Comparison of ENCODE assay signal across 12 cellular contexts in the genomic region with DNA sequence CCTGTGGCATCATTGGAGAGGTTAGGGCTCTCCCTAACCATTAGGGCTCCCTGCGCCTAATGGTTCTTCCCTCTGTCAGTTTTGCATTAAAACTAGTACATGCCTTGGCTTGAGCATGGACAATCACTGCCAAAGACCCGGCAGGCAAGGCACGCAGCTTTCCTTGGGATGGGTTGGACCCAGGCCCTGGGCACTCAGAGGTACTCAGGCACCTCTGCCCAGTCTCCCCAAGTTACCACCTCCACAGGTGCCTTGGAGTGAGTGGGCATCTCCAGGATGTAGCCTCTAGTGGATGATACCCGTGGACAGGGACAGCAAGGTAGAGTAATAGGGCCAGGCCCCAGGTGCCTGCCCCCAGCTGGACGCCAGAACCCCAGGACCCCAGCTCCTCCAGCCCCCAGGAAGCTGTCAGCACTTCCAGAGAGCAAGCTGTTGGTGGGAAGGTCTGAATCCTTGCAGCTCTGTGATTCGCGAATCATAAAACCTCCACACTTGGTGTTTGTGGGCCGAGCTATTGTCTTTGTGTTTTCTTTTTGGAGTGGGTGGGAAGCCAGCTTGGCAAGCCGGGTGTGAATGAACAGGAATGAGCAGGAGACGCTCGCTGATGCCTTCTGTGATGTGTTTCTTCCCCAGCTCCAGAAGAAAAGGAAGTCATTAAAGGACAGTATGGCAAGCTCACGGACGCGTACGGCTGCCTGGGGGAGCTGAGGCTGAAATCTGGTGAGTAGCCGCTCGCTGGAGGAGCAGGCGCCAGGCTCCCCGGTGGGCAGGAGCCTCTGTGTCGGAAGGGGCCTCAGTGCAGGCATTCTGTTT. TPM values are rescaled to one million over a fixed set of nuclear protein-coding genes. Genes with fewer than 3 reads are reported as not detected.
A peak's percentile ranks its signal among the peaks of the same experiment; 100 is the strongest.
DNase-seq lines count a peak whose midpoint lies in the region; ATAC-seq and TF ChIP-seq lines count a peak whose summit lies in the region.
"Had no signal": no experiment of that assay in that cellular context is flagged by ENCODE, and none has a peak within 500 bp of the region (broad histone marks: within the 10 kb centered on the region; RNA-seq: fewer than 3 reads in every experiment).

No MANE protein-coding gene starts in this region.

- no peak overlapping the region for H2AFZ ChIP-seq in mammary epithelial cell (ENCODE audit: low read depth, low read length)

- H3K4me3 ChIP-seq in breast epithelium (peak overlapping the region in 2 of 3 donors; percentile 15 to 49), mammary epithelial cell (replicated peaks in 1 of 3; ENCODE audit: insufficient read depth in 1 of 3, low read depth in 2 of 3, low read length in 3 of 3) (no peak overlapping the region)
- H3K4me3 ChIP-seq: smooth muscle cell had no signal

- no peaks in the 10 kb centered on the region for H3K9me3 ChIP-seq in breast epithelium
- H3K9me3 ChIP-seq in mammary epithelial cell (replicated peaks; ENCODE audit: insufficient read depth, low read length) = no peaks in the 10 kb centered on the region

- H3K36me3 Mint-ChIP-seq in mesothelial cell of epicardium = peaks cover 15% of the 10 kb centered on the region
- peaks cover 11% of the 10 kb centered on the region for H3K36me3 Mint-ChIP-seq in type B pancreatic cell

- H3K27me3 Mint-ChIP-seq in mesothelial cell of epicardium (ENCODE audit: low read depth) = no peaks in the 10 kb centered on the region
- no peaks in the 10 kb centered on the region for H3K27me3 Mint-ChIP-seq in type B pancreatic cell
- H3K27me3 Mint-ChIP-seq: effector memory CD8-positive, alpha-beta T cell; natural killer cell treated with Interleukin-12 subunit alpha and Interleukin-12 subunit beta and Interleukin-15 and Interleukin-18, amount 100 ng/mL, for 72 hours had no signal

- H3K27ac ChIP-seq in breast epithelium = peak overlapping the region; percentile 26 to 68
- H3K27ac ChIP-seq in mammary epithelial cell (ENCODE audit: insufficient read depth, low read depth, low read length) = no peak overlapping the region
- H3K27ac ChIP-seq in cingulate gyrus (ENCODE audit: low read depth, low read length) = peak overlapping the region; percentile 42

- H3K36me3 ChIP-seq in breast epithelium (no peaks in the 10 kb centered on the region), mammary epithelial cell (ENCODE audit: insufficient read depth, low read length) (peaks cover 3% of the 10 kb centered on the region)

- H3K9me3 Mint-ChIP-seq in mesothelial cell of epicardium (peaks cover 6% of the 10 kb centered on the region), type B pancreatic cell (no peaks in the 10 kb centered on the region)
- H3K9me3 Mint-ChIP-seq: effector memory CD8-positive, alpha-beta T cell had no signal

- H3K27me3 ChIP-seq in breast epithelium (no peaks in the 10 kb centered on the region), mammary epithelial cell (ENCODE audit: insufficient read depth, low read length) (no peaks in the 10 kb centered on the region)

- TF ChIP-seq CTCF in breast epithelium (IDR thresholded peaks at IDR 0.05) (no peak), mammary epithelial cell (conservative IDR thresholded peaks at IDR 0.05 in 1 of 2, IDR thresholded peaks at IDR 0.05 in 1 of 2; ENCODE audit: extremely low read depth in 1 of 2, insufficient read depth in 1 of 2, low read depth in 1 of 2, low read length in 2 of 2) (no peak), mesothelial cell of epicardium (IDR thresholded peaks at IDR 0.05; ENCODE audit: unreplicated experiment) (no peak), type B pancreatic cell (conservative IDR thresholded peaks at IDR 0.05) (no peak)

- no peak for ATAC-seq in GM19023 (IDR thresholded peaks at IDR 0.05; ENCODE audit: unreplicated experiment)
- ATAC-seq: effector memory CD8-positive, alpha-beta T cell; natural killer cell treated with Interleukin-12 subunit alpha and Interleukin-12 subunit beta and Interleukin-15 and Interleukin-18, amount 100 ng/mL, for 72 hours had no signal

- dilution Hi-C loops in mammary epithelial cell (cut with HindIII; ENCODE audit: low sequenced_read_pairs) = loop anchor here (5.0 kb wide), 1 partner anchor 64 kb away; no protein-coding TSS in a partner anchor

- no TSS peak for BruUV-seq in mammary epithelial cell (replicated peaks; lab: Mats Ljungman, UMichigan)

- H3K4me1 Mint-ChIP-seq in mesothelial cell of epicardium = peaks cover 3% of the 10 kb centered on the region
- H3K4me1 Mint-ChIP-seq in type B pancreatic cell (ENCODE audit: unreplicated experiment) = peaks cover 11% of the 10 kb centered on the region

- WGBS in mammary epithelial cell (ENCODE audit: low coverage, missing lambda C conversion rate) = 65% methylated on average over 12 of the region's 20 CpGs

- intact Hi-C loops in breast epithelium (cut with DNase I; ENCODE audit: low total_unique reads) (no loop called here), mammary epithelial cell (cut with micrococcal nuclease) (no loop called here)

- H3K4me3 Mint-ChIP-seq in mesothelial cell of epicardium (no peak overlapping the region), type B pancreatic cell (peak overlapping the region; percentile 58)
- H3K4me3 Mint-ChIP-seq: effector memory CD8-positive, alpha-beta T cell; natural killer cell treated with Interleukin-12 subunit alpha and Interleukin-12 subunit beta and Interleukin-15 and Interleukin-18, amount 100 ng/mL, for 72 hours had no signal

- CTCF ChIA-PET in mammary epithelial cell (lab: Charles Lee; ENCODE audit: low non-redundant PET) = interaction anchor here (0.5 kb wide), 1 partner anchor 24 kb away, joined by 7 read pairs; no protein-coding TSS in a partner anchor

- in situ Hi-C loops in mammary epithelial cell (cut with MboI; ENCODE audit: low sequenced_read_pairs in 2 of 2) = no loop called here

- DNase-seq in breast epithelium (ENCODE audit: low spot score in 2 of 2) (no peak), mammary epithelial cell (no peak), mesothelial cell of epicardium (ENCODE audit: low spot score in 2 of 2, unreplicated experiment in 2 of 2) (no peak), type B pancreatic cell (ENCODE audit: extremely low spot score, unreplicated experiment) (no peak), pons (ENCODE audit: low spot score) (no peak), NCI-H1930 (lab: John Stamatoyannopoulos, UW) (no peak)
- DNase-seq: 8988T; effector memory CD8-positive, alpha-beta T cell had no signal

- H3K27ac Mint-ChIP-seq in mesothelial cell of epicardium (peak overlapping the region; percentile 45), type B pancreatic cell (no peak overlapping the region)
- H3K27ac Mint-ChIP-seq: effector memory CD8-positive, alpha-beta T cell had no signal

- no peaks in the 10 kb centered on the region for H4K20me1 ChIP-seq in mammary epithelial cell (ENCODE audit: insufficient read depth, low read length)

- H3K79me2 ChIP-seq in mammary epithelial cell (ENCODE audit: insufficient read depth, low read length) = peaks cover 61% of the 10 kb centered on the region

- H3K4me1 ChIP-seq in breast epithelium = peaks cover 4 to 9% of the 10 kb centered on the region in 2 donors
- H3K4me1 ChIP-seq in mammary epithelial cell (ENCODE audit: insufficient read depth, low read length) = peaks cover 4% of the 10 kb centered on the region

- no peak overlapping the region for H3K4me2 ChIP-seq in mammary epithelial cell (ENCODE audit: insufficient read depth, low read depth, low read length)
- H3K4me2 ChIP-seq: smooth muscle cell had no signal

- TF ChIP-seq POLR2A in breast epithelium (IDR thresholded peaks at IDR 0.05) = no peak

- no peak overlapping the region for H3K9ac ChIP-seq in mammary epithelial cell (ENCODE audit: insufficient read depth, low read length)

RNA-seq across cellular contexts. Expression of a gene that starts 35.1 kb away (rescaled TPM):
- total RNA-seq in breast epithelium (10 to 100 TPM in 2 of 3 donors, 1 to 10 TPM in 1; 3.0 to 20.2 (median 15.7) TPM), mammary epithelial cell (10 to 100 TPM; 16.0 to 26.6 TPM), mesothelial cell of epicardium (39.6 to 42.7 TPM (median 41.0 TPM) in 3 replicates), type B pancreatic cell (ENCODE audit: low replicate concordance) (17.0 and 31.2 TPM in 2 replicates)
- polyA plus RNA-seq in mammary epithelial cell = 17.0 TPM
- 66.3 TPM for polyA minus RNA-seq in mammary epithelial cell

Comparison
In these comparisons a context has a peak if more than half of its experiments do, and no peak if none do; other contexts are left out.
1. H3K4me3 ChIP-seq: peak in breast epithelium (2 of 3); none in mammary epithelial cell (0 of 3).